Comparison of ENCODE assay signal across 11 cellular contexts in genomic region chr4:78569291-78569821, GRCh38. TPM values are rescaled to one million over a fixed set of nuclear protein-coding genes. Genes with fewer than 3 reads are reported as not detected.
DNase-seq lines count a peak whose midpoint lies in the region; FAIRE-seq and TF ChIP-seq lines count a peak whose summit lies in the region.
"Had no signal": no experiment of that assay in that cellular context is flagged by ENCODE, and none has a peak within 500 bp of the region (broad histone marks: within the 10 kb centered on the region; RNA-seq: fewer than 3 reads in every experiment).

No MANE protein-coding gene starts in this region.

- CTCF ChIA-PET in HEK293 (lab: Yijun Ruan, JAX) = interaction anchor here (0.5 to 1.9 kb wide), 2 partner anchors 32 to 510 kb away, joined by 3 to 6 read pairs; no protein-coding TSS in a partner anchor

- no peaks in the 10 kb centered on the region for H3K36me3 ChIP-seq in HEK293 (ENCODE audit: control insufficient read depth in 2 of 2, insufficient read depth in 1 of 2, low read length in 2 of 2)
- H3K36me3 ChIP-seq in breast epithelium = peaks cover under 1% of the 10 kb centered on the region
- peaks cover 0 to 13% (median 8%) of the 10 kb centered on the region in 4 donors for H3K36me3 ChIP-seq in stomach
- H3K36me3 ChIP-seq: adrenal gland had no signal

- 32 to 58% (median 41%) methylated on average over 6 of the region's 6 CpGs for WGBS in stomach, 5 donors

- TF ChIP-seq EP300 in stomach (IDR thresholded peaks at IDR 0.05) = no peak

- H3K9me3 ChIP-seq in HEK293 (ENCODE audit: control insufficient read depth, insufficient read depth, low read depth, low read length) (no peaks in the 10 kb centered on the region), breast epithelium (no peaks in the 10 kb centered on the region), stomach (no peaks in the 10 kb centered on the region)
- H3K9me3 ChIP-seq: adrenal gland had no signal

- H3K27ac ChIP-seq in HEK293 (ENCODE audit: extremely low read depth, low read depth, low read length) (no peak overlapping the region), breast epithelium (peak overlapping the region; percentile 1 to 79), stomach (peak overlapping the region in 4 of 5 donors; percentile 52 to 71 (median 60))

- TF ChIP-seq POLR2A in breast epithelium (IDR thresholded peaks at IDR 0.05) (no peak), stomach (IDR thresholded peaks at IDR 0.05) (no peak)

- POLR2A ChIA-PET in HEK293 (lab: Yijun Ruan, JAX) = interaction anchor here (0.9 to 1.6 kb wide), 2 partner anchors 9 to 17 kb away, joined by 3 to 6 read pairs; partner anchors contain the start of gene ANXA3

- no peaks in the 10 kb centered on the region; the same call in 1 of the 2 replicates for H3K4me1 ChIP-seq in HEK293 (ENCODE audit: control insufficient read depth, insufficient read depth, low read length)
- H3K4me1 ChIP-seq in breast epithelium = no peaks in the 10 kb centered on the region
- H3K4me1 ChIP-seq in stomach = peaks cover 33 to 52% (median 42%) of the 10 kb centered on the region in 4 donors

- DNase-seq in breast epithelium (ENCODE audit: low spot score in 2 of 2) (no peak), stomach (no peak), NCI-H1436 (lab: John Stamatoyannopoulos, UW) (no peak), cerebellum (ENCODE audit: low spot score) (no peak)
- DNase-seq in activated CD8-positive, alpha-beta memory T cell treated with anti-CD3 and anti-CD28 coated beads, Interleukin-2, amount 50 U/mL, for 48 hours = no peak
- DNase-seq in stimulated activated CD4-positive, alpha-beta T cell treated with anti-CD3 and anti-CD28 coated beads, Interleukin-4, amount 100 ng/mL, for 4 hours = no peak
- DNase-seq: NCI-H1436 treated with DMSO at 0.1 percent for 48 hours, T-helper 2 cell had no signal

- intact Hi-C loops in breast epithelium (cut with DNase I; ENCODE audit: low total_unique reads) (no loop called here), stomach (cut with DNase I; ENCODE audit: low total_unique reads) (no loop called here)

- no peak overlapping the region for H3K4me3 ChIP-seq in HEK293 (ENCODE audit: low read depth, low read length)
- no peak overlapping the region for H3K4me3 ChIP-seq in breast epithelium
- no peak overlapping the region for H3K4me3 ChIP-seq in stomach
- H3K4me3 ChIP-seq: adrenal gland had no signal

- H3K27me3 ChIP-seq in breast epithelium = no peaks in the 10 kb centered on the region
- H3K27me3 ChIP-seq in stomach = no peaks in the 10 kb centered on the region
- H3K27me3 ChIP-seq: adrenal gland had no signal

- FAIRE-seq in islet of Langerhans (lab: Jason Lieb, UNC) = peak; percentile 36

- TF ChIP-seq CTCF in HEK293 (tag by site-specific recombination; IDR thresholded peaks at IDR 0.05) (no peak), breast epithelium (IDR thresholded peaks at IDR 0.05) (no peak), stomach (IDR thresholded peaks at IDR 0.05) (no peak)

TF ChIP-seq in HEK293, 187 proteins besides CTCF, POLR2A, EP300 and RAD21:
- TF ChIP-seq ATF2 (tag by site-specific recombination; IDR thresholded peaks at IDR 0.05; ENCODE audit: low read depth) = 0 out of 2 replicates have a peak, but pooled peaks have one; percentile 10
- no peak for TF ChIP-seq PRDM4 (tag by site-specific recombination; IDR thresholded peaks at IDR 0.05)
- no peak for TF ChIP-seq ZSCAN30 (tag by site-specific recombination; IDR thresholded peaks at IDR 0.05)

RNA-seq across cellular contexts. Expression of gene ANXA3, which starts 17.8 kb away (rescaled TPM):
- 100 to 1,000 TPM in 1 of 3 donors, 10 to 100 TPM in 2; 37.6 to 170 (median 95.7) TPM for total RNA-seq in breast epithelium
- 100 to 1,000 TPM in 4 of 5 donors, 10 to 100 TPM in 1; 26.1 to 235 (median 156) TPM for total RNA-seq in stomach
- polyA plus RNA-seq in stomach = 100 to 1,000 TPM in 2 of 3 donors, 10 to 100 TPM in 1; 90.0 to 184 (median 145) TPM
- 11.7 TPM for total RNA-seq in cerebellum
